32 cellular contexts compared by ENCODE assay signal in the genomic region with DNA sequence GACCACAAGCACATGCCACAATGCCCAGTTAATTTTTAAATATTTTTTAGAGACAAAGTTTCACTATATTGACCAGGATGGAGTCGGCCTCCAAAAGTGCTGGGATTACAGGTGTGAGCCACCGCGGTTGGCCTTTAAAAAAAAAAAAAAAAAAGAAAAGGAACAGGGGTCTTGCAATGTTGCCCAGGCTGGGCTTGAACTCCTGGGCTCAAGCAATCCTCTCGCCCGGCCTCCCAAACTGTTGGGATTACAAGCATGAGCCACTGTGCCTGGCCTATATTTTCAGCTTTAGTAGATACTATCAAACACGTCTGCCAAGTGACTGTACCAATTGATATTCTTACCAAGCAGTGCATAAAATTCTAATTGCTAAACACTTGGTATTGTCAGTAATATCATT.
"Had no signal": no experiment of that assay in that cellular context is flagged by ENCODE, and none has a peak within 500 bp of the region (broad histone marks: within the 10 kb centered on the region; RNA-seq: fewer than 3 reads in every experiment).

No MANE protein-coding gene starts in this region.

- H3K4me1 Mint-ChIP-seq: naive thymus-derived CD4-positive, alpha-beta T cell; natural killer cell; neural progenitor cell; stimulated activated memory B cell treated with anti-CD40 and anti-IgM and Interleukin-4, amounts not matched to agents 10 μg/mL and 1 μg/mL and 100 μg/mL, for 72 hours; stimulated activated naive CD8-positive, alpha-beta T cell treated with anti-CD3 and anti-CD28 coated beads, Interleukin-15, amount 100 ng/mL, for 72 hours had no signal

- ATAC-seq: naive thymus-derived CD4-positive, alpha-beta T cell; natural killer cell; psoas muscle; right cardiac atrium; sciatic nerve; stimulated activated memory B cell treated with anti-CD40 and anti-IgM and Interleukin-4, amounts not matched to agents 10 μg/mL and 1 μg/mL and 100 μg/mL, for 72 hours; stimulated activated naive CD8-positive, alpha-beta T cell treated with anti-CD3 and anti-CD28 coated beads, Interleukin-15, amount 100 ng/mL, for 72 hours; stimulated activated naive CD8-positive, alpha-beta T cell treated with anti-CD3 and anti-CD28 coated beads, Interleukin-15, Interleukin-2, amounts not matched to agents 100 U/mL and 50 U/mL, for 24 hours had no signal

- H3K9me3 ChIP-seq: ovary, psoas muscle, spleen, thoracic aorta, thyroid gland, tibial nerve, upper lobe of left lung, vagina had no signal

- H3K27me3 ChIP-seq: neural progenitor cell, ovary, spleen, thyroid gland, tibial nerve, upper lobe of left lung, vagina had no signal

- H3K27me3 Mint-ChIP-seq: naive thymus-derived CD4-positive, alpha-beta T cell; progenitor cell of endocrine pancreas; stimulated activated memory B cell treated with anti-CD40 and anti-IgM and Interleukin-4, amounts not matched to agents 10 μg/mL and 1 μg/mL and 100 μg/mL, for 72 hours; stimulated activated naive CD8-positive, alpha-beta T cell treated with anti-CD3 and anti-CD28 coated beads, Interleukin-15, amount 100 ng/mL, for 72 hours had no signal

- H3K9me3 Mint-ChIP-seq: naive thymus-derived CD4-positive, alpha-beta T cell; natural killer cell; nephron; neural progenitor cell; stimulated activated memory B cell treated with anti-CD40 and anti-IgM and Interleukin-4, amounts not matched to agents 10 μg/mL and 1 μg/mL and 100 μg/mL, for 72 hours; stimulated activated naive CD8-positive, alpha-beta T cell treated with anti-CD3 and anti-CD28 coated beads, Interleukin-15, amount 100 ng/mL, for 72 hours had no signal

- H3K4me2 ChIP-seq: neural progenitor cell, smooth muscle cell had no signal

- H2AFZ ChIP-seq: neural progenitor cell, parathyroid adenoma had no signal

- H3K4me3 Mint-ChIP-seq: naive thymus-derived CD4-positive, alpha-beta T cell; natural killer cell; nephron; neural progenitor cell; stimulated activated memory B cell treated with anti-CD40 and anti-IgM and Interleukin-4, amounts not matched to agents 10 μg/mL and 1 μg/mL and 100 μg/mL, for 72 hours; stimulated activated naive CD8-positive, alpha-beta T cell treated with anti-CD3 and anti-CD28 coated beads, Interleukin-15, amount 100 ng/mL, for 72 hours had no signal

- H3K4me1 ChIP-seq: neural progenitor cell, parathyroid adenoma, psoas muscle, spleen, thyroid gland had no signal

- DNase-seq: naive thymus-derived CD4-positive, alpha-beta T cell; natural killer cell; occipital lobe; ovary; posterior cingulate gyrus; psoas muscle; right cardiac atrium; spleen; stimulated activated CD4-positive, alpha-beta T cell treated with anti-CD3 and anti-CD28 coated beads, Interleukin-12 subunit alpha, Interleukin-12 subunit beta, amount 100 ng/mL, for 4 hours; stimulated activated CD4-positive, alpha-beta T cell treated with anti-CD3 and anti-CD28 coated beads, Interleukin-1b, Interleukin-23, amount 100 ng/mL, for 48 hours; stimulated activated CD4-positive, alpha-beta T cell treated with anti-CD3 and anti-CD28 coated beads, Interleukin-4, amount 100 ng/mL, for 1 hour; stimulated activated CD4-positive, alpha-beta T cell treated with anti-CD3 and anti-CD28 coated beads, Interleukin-4, amount 100 ng/mL, for 4 hours; stimulated activated CD8-positive, alpha-beta memory T cell treated with anti-CD3 and anti-CD28 coated beads, Interleukin-4, amount 100 ng/mL, for 48 hours; stimulated activated naive CD4-positive, alpha-beta T cell; stimulated activated naive CD8-positive, alpha-beta T cell treated with anti-CD3 and anti-CD28 coated beads, Interleukin-15, amount 100 ng/mL, for 72 hours; stimulated activated naive CD8-positive, alpha-beta T cell treated with anti-CD3 and anti-CD28 coated beads, Interleukin-15, Interleukin-2, amounts not matched to agents 100 U/mL and 50 U/mL, for 24 hours; substantia nigra; thyroid gland; trophoblast cell; upper lobe of left lung had no signal

- H3K27ac ChIP-seq: neural progenitor cell, ovary, parathyroid adenoma, psoas muscle, skin epidermis, spleen, thoracic aorta, thyroid gland, tibial nerve, upper lobe of left lung, vagina had no signal

- H3K79me2 ChIP-seq: parathyroid adenoma had no signal

- H3K4me3 ChIP-seq: neural progenitor cell, ovary, psoas muscle, skin epidermis, smooth muscle cell, spleen, thoracic aorta, thyroid gland, tibial nerve, upper lobe of left lung, vagina had no signal

- H3K27ac Mint-ChIP-seq: naive thymus-derived CD4-positive, alpha-beta T cell; natural killer cell; nephron; neural progenitor cell; progenitor cell of endocrine pancreas; stimulated activated memory B cell treated with anti-CD40 and anti-IgM and Interleukin-4, amounts not matched to agents 10 μg/mL and 1 μg/mL and 100 μg/mL, for 72 hours; stimulated activated naive CD8-positive, alpha-beta T cell treated with anti-CD3 and anti-CD28 coated beads, Interleukin-15, amount 100 ng/mL, for 72 hours had no signal

- H3K36me3 Mint-ChIP-seq: natural killer cell had no signal

- H3K36me3 ChIP-seq: ovary had no signal

- FAIRE-seq: urothelium cell line had no signal

- H3K9ac ChIP-seq: neural progenitor cell, parathyroid adenoma had no signal
